27 cellular contexts compared by ENCODE assay signal in the genomic region with DNA sequence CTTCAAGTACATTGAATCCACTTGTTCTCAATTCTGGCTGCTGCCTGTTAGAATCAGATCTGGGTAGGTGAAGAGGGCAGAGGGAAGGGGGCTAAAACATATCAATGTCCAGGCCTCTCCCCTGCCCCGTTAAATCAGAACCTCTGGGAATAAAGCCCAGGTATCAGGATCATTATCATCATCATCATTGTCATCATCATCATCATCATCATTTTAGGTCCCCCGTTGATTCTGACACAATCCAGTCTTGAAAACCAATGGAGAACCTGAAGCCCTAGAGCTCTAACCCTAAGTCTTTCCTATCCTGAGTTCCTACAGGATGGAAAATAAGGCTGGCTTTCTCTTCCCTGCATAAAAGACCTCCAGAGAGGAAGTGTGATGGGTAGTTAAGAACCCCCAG.
"Had no signal": no experiment of that assay in that cellular context is flagged by ENCODE, and none has a peak within 500 bp of the region (broad histone marks: within the 10 kb centered on the region; RNA-seq: fewer than 3 reads in every experiment).

No MANE protein-coding gene starts in this region.

- H3K4me3 ChIP-seq: stomach, suprapubic skin, testis, thoracic aorta, thyroid gland, tibial artery, tibial nerve, transverse colon, upper lobe of left lung, upper lobe of right lung, uterus, vagina had no signal

- ATAC-seq: stimulated activated effector memory CD8-positive, alpha-beta T cell treated with anti-CD3 and anti-CD28 coated beads, Interleukin-12 subunit alpha, Interleukin-12 subunit beta, amount 100 ng/mL, for 72 hours; stimulated activated memory B cell treated with anti-CD40 and anti-IgM and Interleukin-4, amounts not matched to agents 10 μg/mL and 1 μg/mL and 100 μg/mL, for 72 hours; stimulated activated naive B cell treated with anti-CD40 and anti-IgM and Interleukin-4, amounts not matched to agents 10 μg/mL and 1 μg/mL and 100 μg/mL, for 72 hours; stimulated activated naive CD8-positive, alpha-beta T cell treated with anti-CD3 and anti-CD28 coated beads, Interleukin-15, amount 100 ng/mL, for 72 hours; stimulated activated naive CD8-positive, alpha-beta T cell treated with anti-CD3 and anti-CD28 coated beads, Interleukin-15, Interleukin-2, amounts not matched to agents 100 U/mL and 50 U/mL, for 24 hours; upper lobe of right lung had no signal

- DNase-seq: stimulated activated CD4-positive, alpha-beta T cell treated with anti-CD3 and anti-CD28 coated beads, Interleukin-2, amount 100 ng/mL, for 48 hours; stimulated activated CD4-positive, alpha-beta T cell treated with anti-CD3 and anti-CD28 coated beads, Interleukin-4, amount 100 ng/mL, for 1 hour; stimulated activated CD4-positive, alpha-beta T cell treated with anti-CD3 and anti-CD28 coated beads, Interleukin-4, amount 100 ng/mL, for 24 hours; stimulated activated CD4-positive, alpha-beta T cell treated with anti-CD3 and anti-CD28 coated beads, Interleukin-4, amount 100 ng/mL, for 4 hours; stimulated activated CD8-positive, alpha-beta memory T cell treated with anti-CD3 and anti-CD28 coated beads, Interleukin-4, amount 100 ng/mL, for 48 hours; stimulated activated naive B cell treated with anti-CD40 and anti-IgM and Interleukin-4, amounts not matched to agents 10 μg/mL and 1 μg/mL and 100 μg/mL, for 72 hours; stimulated activated naive CD4-positive, alpha-beta T cell; stimulated activated naive CD4-positive, alpha-beta T cell treated with Interleukin-2 at 50 U/mL for 16 hours; stimulated activated naive CD8-positive, alpha-beta T cell treated with anti-CD3 and anti-CD28 coated beads, Interleukin-15, amount 100 ng/mL, for 72 hours; stimulated activated naive CD8-positive, alpha-beta T cell treated with anti-CD3 and anti-CD28 coated beads, Interleukin-15, Interleukin-2, amounts not matched to agents 100 U/mL and 50 U/mL, for 24 hours; stomach; substantia nigra; testis; thyroid gland; transverse colon; trophoblast cell; upper lobe of left lung; upper lobe of right lung; uterus had no signal

- H3K27ac ChIP-seq: stomach, suprapubic skin, testis, thoracic aorta, thyroid gland, tibial artery, tibial nerve, transverse colon, upper lobe of left lung, upper lobe of right lung, uterus, vagina had no signal

- H3K27me3 ChIP-seq: testis, thyroid gland, vagina had no signal

- H3K4me1 ChIP-seq: stomach, suprapubic skin, tibial artery, tibial nerve, transverse colon, upper lobe of left lung, upper lobe of right lung, uterus, vagina had no signal

- FAIRE-seq: urothelium cell line had no signal

- H3K9me3 ChIP-seq: suprapubic skin, testis, thoracic aorta, thyroid gland, tibial artery, tibial nerve, transverse colon, upper lobe of left lung, upper lobe of right lung, uterus, vagina had no signal

- H3K36me3 ChIP-seq: stomach, suprapubic skin, thoracic aorta, thyroid gland, tibial artery, tibial nerve, transverse colon, upper lobe of left lung, upper lobe of right lung, uterus, vagina had no signal
